In the genomic region with DNA sequence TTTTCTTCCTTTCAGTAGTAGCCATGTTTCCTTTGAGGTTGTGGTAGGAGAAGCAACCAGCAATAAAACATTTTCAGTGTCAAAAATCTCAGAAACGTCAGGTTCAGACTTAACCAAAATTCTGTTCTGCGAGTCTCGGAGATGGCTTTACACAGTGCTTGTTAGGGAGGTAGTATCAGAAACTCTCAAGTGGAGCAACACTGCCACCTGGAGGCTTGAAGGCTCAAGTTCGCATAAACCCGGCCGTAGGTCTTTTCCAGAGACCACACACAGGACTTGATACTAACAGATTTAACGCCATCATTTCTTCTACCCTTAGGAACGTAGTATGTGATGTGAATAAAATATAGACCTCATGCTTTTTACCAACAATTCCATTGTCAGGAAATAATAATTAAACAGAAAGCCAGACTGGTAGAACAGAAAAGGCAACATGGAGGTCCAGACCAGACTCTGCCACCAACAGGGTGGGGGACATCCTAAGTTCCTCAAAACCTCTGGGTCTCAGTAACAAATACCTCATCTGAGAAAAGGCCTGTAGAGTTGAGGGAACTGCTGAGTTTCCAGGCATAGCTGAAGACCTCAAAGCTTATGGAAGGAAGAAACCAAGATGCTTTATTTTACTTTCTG, we compare ENCODE assay signal across 8 cellular contexts. TPM values are rescaled to one million over a fixed set of nuclear protein-coding genes. Genes with fewer than 3 reads are reported as not detected.
DNase-seq lines count a peak whose midpoint lies in the region; ATAC-seq and TF ChIP-seq lines count a peak whose summit lies in the region.

No MANE protein-coding gene starts in this region.

- peak overlapping the region in 10 of 59 donors; percentile 1 to 30 (median 4) for H3K4me3 ChIP-seq in dorsolateral prefrontal cortex

- no peak overlapping the region for H3K27ac ChIP-seq in dorsolateral prefrontal cortex

- intact Hi-C loops in dorsolateral prefrontal cortex (cut with DNase I), result loop anchor here (2.0 to 5.0 kb wide), 4 partner anchors 739 to 1111 kb away; no protein-coding TSS in a partner anchor

- DNase-seq in CD1c-positive myeloid dendritic cell (ENCODE audit: extremely low spot score), result peak; percentile 93
- peak; percentile 22 for DNase-seq in NCI-H526 treated with DMSO at 0.1 percent for 48 hours (lab: John Stamatoyannopoulos, UW)
- peak; percentile 69 to 84 for DNase-seq in activated CD4-positive, alpha-beta T cell treated with anti-CD3 and anti-CD28 coated beads, Interleukin-2, amount 50 U/mL, for 24 hours (ENCODE audit: low read depth in 1 of 2, low spot score in 1 of 2)
- DNase-seq in dorsolateral prefrontal cortex, result peak; percentile 63 to 91 (median 80)
- peak; percentile 97 for DNase-seq in medulla oblongata (ENCODE audit: extremely low spot score)
- peak; percentile 56 for DNase-seq in stimulated activated CD8-positive, alpha-beta memory T cell treated with anti-CD3 and anti-CD28 coated beads, Interleukin-12 subunit alpha, Interleukin-12 subunit beta, amount 100 ng/mL, for 4 hours (ENCODE audit: low read depth)

- peak; percentile 54 to 99 (median 92) for TF ChIP-seq CTCF in dorsolateral prefrontal cortex (IDR thresholded peaks at IDR 0.05 in 54 of 56, conservative IDR thresholded peaks at IDR 0.05 in 2 of 56; ENCODE audit: low read depth in 1 of 56, partially characterized antibody in 56 of 56)

- peak; percentile 75 for ATAC-seq in GM19372 (IDR thresholded peaks at IDR 0.05; ENCODE audit: low read depth, unreplicated experiment)
- peak; percentile 75 for ATAC-seq in HG03469 (IDR thresholded peaks at IDR 0.05; ENCODE audit: unreplicated experiment)

- peaks cover 0 to 21% (median 0%) of the 10 kb centered on the region in 45 donors for H3K27me3 ChIP-seq in dorsolateral prefrontal cortex

RNA-seq across cellular contexts. Expression of a gene that starts 8.5 kb away (rescaled TPM):
- 1 to 10 TPM in 96 of 120 experiments, under 1 TPM in 24; 0.46 to 6.9 (median 1.8) TPM for total RNA-seq in dorsolateral prefrontal cortex

Comparison
In these comparisons a context has a peak if more than half of its experiments do, and no peak if none do; other contexts are left out.
1. DNase-seq: peak in every context shown above with its lines; median percentile 97 in medulla oblongata; 93 in CD1c-positive myeloid dendritic cell; 80 in dorsolateral prefrontal cortex; 76 in activated CD4-positive, alpha-beta T cell treated with anti-CD3 and anti-CD28 coated beads, Interleukin-2, amount 50 U/mL, for 24 hours; 56 in stimulated activated CD8-positive, alpha-beta memory T cell treated with anti-CD3 and anti-CD28 coated beads, Interleukin-12 subunit alpha, Interleukin-12 subunit beta, amount 100 ng/mL, for 4 hours; 22 in NCI-H526 treated with DMSO at 0.1 percent for 48 hours.